1 cellular context compared by ENCODE assay signal in genomic region chr5:119105971-119106370, GRCh38.
TF ChIP-seq lines count a peak whose summit lies in the region.

No MANE protein-coding gene starts in this region.

TF ChIP-seq in WTC11, 78 proteins besides CTCF, POLR2A, EP300 and RAD21 (continued from another document):
- TF ChIP-seq AFF4 (CRISPR knock-in tag; IDR thresholded peaks at IDR 0.05; ENCODE audit: borderline replicate concordance) = no peak
- no peak for TF ChIP-seq NR3C1 (CRISPR knock-in tag; conservative IDR thresholded peaks at IDR 0.05; ENCODE audit: low read depth)
TF ChIP-seq in WTC11: peak in this region for 0.
